17 cellular contexts compared by ENCODE assay signal in the genomic region with DNA sequence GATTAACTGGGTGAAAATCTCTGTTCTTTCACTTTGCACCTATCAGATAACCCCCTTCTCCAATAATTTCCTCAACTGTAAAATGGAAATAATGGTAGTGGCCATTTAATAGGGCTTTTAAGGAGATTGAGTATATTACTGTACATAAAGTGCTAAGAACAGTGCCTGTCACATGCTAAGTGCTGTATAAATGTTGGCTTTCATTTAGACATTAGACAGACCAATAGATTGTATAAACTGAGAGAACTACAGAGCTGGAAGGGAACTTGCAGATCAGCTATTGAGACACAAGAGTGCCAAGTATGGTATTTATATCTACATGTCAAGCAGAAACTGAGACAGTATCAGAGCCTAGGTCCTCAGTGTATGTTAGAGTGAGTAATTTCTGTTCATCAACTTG.
"Had no signal": no experiment of that assay in that cellular context is flagged by ENCODE, and none has a peak within 500 bp of the region (broad histone marks: within the 10 kb centered on the region; RNA-seq: fewer than 3 reads in every experiment).

No MANE protein-coding gene starts in this region.

- H3K4me3 ChIP-seq: SJCRH30 had no signal

- H3K36me3 ChIP-seq: SJCRH30 had no signal

- ATAC-seq: SK-N-SH treated with all-trans-retinoic acid at 6 μM for 48 hours had no signal

- H3K9me3 ChIP-seq: SJCRH30 had no signal

- H3K4me1 ChIP-seq: SJCRH30 had no signal

- H3K27ac ChIP-seq: RWPE1, SJCRH30 had no signal

- DNase-seq: KBM-7, NCI-H1048, NCI-H1105, NCI-H1417 treated with DMSO at 0.1 percent for 48 hours, NCI-H146, NCI-H1694 treated with DMSO at 0.1 percent for 48 hours, NCI-H1930, NCI-H2081, NCI-H2107, NCI-H2227 treated with DMSO at 0.1 percent for 48 hours, NCI-H524 treated with DMSO at 0.1 percent for 48 hours, NCI-H69, NCI-H774, SHP77 treated with DMSO at 0.1 percent for 48 hours, SJCRH30 had no signal

- H3K27me3 ChIP-seq: SJCRH30 had no signal
